Comparison of ENCODE assay signal across 8 cellular contexts in genomic region chr1:46394108-46394871, GRCh38. TPM values are rescaled to one million over a fixed set of nuclear protein-coding genes. Genes with fewer than 3 reads are reported as not detected.
DNase-seq lines count a peak whose midpoint lies in the region; ATAC-seq, FAIRE-seq and TF ChIP-seq lines count a peak whose summit lies in the region.

FAAH (plus strand) TSS chr1:46394317; CDS start chr1:46394349, 32 bp downstream.

- FAIRE-seq in D721Med (lab: Jason Lieb, UNC) = no peak

- no peak for TF ChIP-seq POLR2A in prostate gland (IDR thresholded peaks at IDR 0.05)

- ATAC-seq in GM21390 (IDR thresholded peaks at IDR 0.05; ENCODE audit: unreplicated experiment) = no peak

- BruUV-seq in OCI-LY7 (replicated peaks; lab: Mats Ljungman, UMichigan) = TSS peak; percentile 52

- TF ChIP-seq CTCF in GM13977 (IDR thresholded peaks at IDR 0.05; ENCODE audit: extremely low read depth, insufficient read depth, missing control alignments) (no peak), OCI-LY7 (conservative IDR thresholded peaks at IDR 0.05; ENCODE audit: low read length) (no peak), astrocyte of the spinal cord (IDR thresholded peaks at IDR 0.05; ENCODE audit: low read depth, low read length) (no peak), prostate gland (IDR thresholded peaks at IDR 0.05) (no peak), D721Med (IDR thresholded peaks at IDR 0.05; ENCODE audit: insufficient read depth, missing control alignments) (no peak)

- CTCF ChIA-PET in OCI-LY7 (lab: Charles Lee; ENCODE audit: unreplicated experiment) = no interaction called here

- H3K36me3 ChIP-seq in OCI-LY7 (ENCODE audit: insufficient read depth, low read length) (no peaks in the 10 kb centered on the region), prostate gland (no peaks in the 10 kb centered on the region)

- no peaks in the 10 kb centered on the region for H3K79me2 ChIP-seq in OCI-LY7 (ENCODE audit: insufficient read depth, low read depth, low read length)

- no peaks in the 10 kb centered on the region for H3K9me2 ChIP-seq in OCI-LY7 (ENCODE audit: insufficient read depth, low read length)

- H3K27ac ChIP-seq in OCI-LY7 (ENCODE audit: low read depth, low read length, poor library complexity, severe bottlenecking) = no peak within 1 kb of the TSS
- H3K27ac ChIP-seq in prostate gland = peak within 1 kb of the TSS; percentile 70 to 76

- in situ Hi-C loops in GM13977 (cut with MboI; ENCODE audit: low pct_unique_long_range_greater_than_20kb, low sequenced_read_pairs, unreplicated experiment) (no loop called here), astrocyte of the spinal cord (cut with HindIII; ENCODE audit: low sequenced_read_pairs) (no loop called here)

- peaks cover 18% of the 10 kb centered on the region for H3K4me1 ChIP-seq in OCI-LY7 (ENCODE audit: insufficient read depth, low read length, poor library complexity, severe bottlenecking)
- peaks cover 14% of the 10 kb centered on the region for H3K4me1 ChIP-seq in prostate gland (replicated peaks)

- under 1% methylated on average over 51 of the region's 75 CpGs for WGBS in prostate gland

- intact Hi-C loops in OCI-LY7 (cut with micrococcal nuclease; ENCODE audit: unreplicated experiment) = no loop called here
- intact Hi-C loops in prostate gland (cut with DNase I) = no loop called here

- H4K20me1 ChIP-seq in OCI-LY7 (ENCODE audit: insufficient read depth, low read length) = no peaks in the 10 kb centered on the region

- H3K27me3 ChIP-seq in prostate gland (replicated peaks; ENCODE audit: insufficient read depth) = no peaks in the 10 kb centered on the region

- H2AFZ ChIP-seq in OCI-LY7 (ENCODE audit: low read length) = peak within 1 kb of the TSS; percentile 65; the same call in 1 of the 2 replicates

- H3K4me2 ChIP-seq in OCI-LY7 (ENCODE audit: low read length) = peak within 1 kb of the TSS; percentile 75

- H3K4me3 ChIP-seq in OCI-LY7 (ENCODE audit: low read depth, low read length, poor library complexity, severe bottlenecking) (peak within 1 kb of the TSS; percentile 69), astrocyte of the spinal cord (ENCODE audit: low read depth, low read length) (peak within 1 kb of the TSS; percentile 21), prostate gland (peak within 1 kb of the TSS; percentile 47 to 54)

- H3K9me3 ChIP-seq in OCI-LY7 (ENCODE audit: low read length) (peaks cover 11% of the 10 kb centered on the region; the same call in 1 of the 2 replicates), prostate gland (no peaks in the 10 kb centered on the region)

- POLR2A ChIA-PET in OCI-LY7 (lab: Charles Lee) = no interaction called here

- DNase-seq in GM13977 (ENCODE audit: low spot score) = peak; percentile 24
- peak; percentile 68 for DNase-seq in OCI-LY7 (ENCODE audit: low spot score)
- peak; percentile 38 for DNase-seq in astrocyte of the spinal cord (ENCODE audit: low read depth, low spot score)
- DNase-seq in hypothalamus (lab: John Stamatoyannopoulos, UW) = peak in 46 of 51 donors; percentile 19 to 86 (median 69)
- peak; percentile 68 for DNase-seq in prostate gland (ENCODE audit: low spot score)
- no peak for DNase-seq in D721Med (ENCODE audit: insufficient read length, low spot score)
- DNase-seq in HCEC 1CT = no peak

RNA-seq across cellular contexts. Expression of gene FAAH, which starts in this region (rescaled TPM):
- 20.1 and 25.4 TPM in 2 replicates for total RNA-seq in OCI-LY7 (2014; rRNA removed; shearing (Covaris generic))
- total RNA-seq in OCI-LY7 (2022) = 21.9 and 24.8 TPM in 2 replicates
- total RNA-seq in prostate gland = 100 to 1,000 TPM; 122 to 264 TPM

Comparison
In these comparisons a context has a peak if more than half of its experiments do, and no peak if none do; other contexts are left out.
1. RNA of gene FAAH (total RNA-seq): 122 to 264 TPM in prostate gland; 20.1 to 25.4 TPM in OCI-LY7; every median in the first group is over 4 times any median in the second.
2. DNase-seq: peak in GM13977 (single experiment), OCI-LY7 (single experiment), astrocyte of the spinal cord (single experiment), hypothalamus (46 of 51) and prostate gland (single experiment); none in D721Med (single experiment) and HCEC 1CT (single experiment).
3. Peak in every context shown above with its lines, with median percentiles within 50 percentile points of each other: H3K4me3 ChIP-seq.